In genomic region chr16:76565542-76565941, GRCh38 we compare ENCODE assay signal across 19 cellular contexts.
"Had no signal": no experiment of that assay in that cellular context is flagged by ENCODE, and none has a peak within 500 bp of the region (broad histone marks: within the 10 kb centered on the region; RNA-seq: fewer than 3 reads in every experiment).

No MANE protein-coding gene starts in this region.

- ATAC-seq: effector memory CD8-positive, alpha-beta T cell; esophagus mucosa; gastrocnemius medialis; heart right ventricle; left cardiac atrium; left lung; left ventricle myocardium superior; lower lobe of right lung; mucosa of descending colon had no signal

- DNase-seq: colonic mucosa; cortex of kidney; effector CD8-positive, alpha-beta T cell; effector memory CD8-positive, alpha-beta T cell; endodermal cell; esophagus squamous epithelium; foreskin fibroblast; foreskin melanocyte; gastrocnemius medialis; glutamatergic neuron; heart right ventricle; hippocampal formation; left cardiac atrium; left lung; left ventricle myocardium superior; lower lobe of right lung; mesenchymal stem cell; mucosa of descending colon had no signal
